In genomic region chr5:177557796-177558195, GRCh38 we compare ENCODE assay signal across 1 cellular context.
A peak's percentile ranks its signal among the peaks of the same experiment; 100 is the strongest.
TF ChIP-seq lines count a peak whose summit lies in the region.

No MANE protein-coding gene starts in this region.

TF ChIP-seq in HepG2, 621 proteins besides CTCF, POLR2A, EP300 and RAD21:
- TF ChIP-seq ZNF12 (CRISPR knock-in tag; IDR thresholded peaks at IDR 0.05) (peak; percentile 100), KDM6A (CRISPR knock-in tag; IDR thresholded peaks at IDR 0.05; ENCODE audit: low read depth) (no peak)
